Comparison of ENCODE assay signal across 16 cellular contexts in genomic region chr1:94714152-94714551, GRCh38.
DNase-seq lines count a peak whose midpoint lies in the region; ATAC-seq and TF ChIP-seq lines count a peak whose summit lies in the region.
"Had no signal": no experiment of that assay in that cellular context is flagged by ENCODE, and none has a peak within 500 bp of the region (broad histone marks: within the 10 kb centered on the region; RNA-seq: fewer than 3 reads in every experiment).

No MANE protein-coding gene starts in this region.

- H3K4me1 Mint-ChIP-seq in H9 (peaks cover 14 to 23% of the 10 kb centered on the region in 2 experiments), WTC11 (peaks cover 12% of the 10 kb centered on the region)
- peaks cover 1% of the 10 kb centered on the region for H3K4me1 Mint-ChIP-seq in activated T-cell treated with anti-CD3 and anti-CD28 coated beads, Interleukin-2, amount 50 U/mL, for 24 hours (ENCODE audit: low read depth)

- H4K20me1 ChIP-seq in H9 (ENCODE audit: control insufficient read depth, insufficient read depth, insufficient read length) (no peaks in the 10 kb centered on the region), smooth muscle cell (ENCODE audit: low read depth) (no peaks in the 10 kb centered on the region)

- H3K23ac ChIP-seq in H9 (ENCODE audit: insufficient read length, low read depth, low read length) = no peak overlapping the region

- no peak overlapping the region for H2BK15ac ChIP-seq in H9 (ENCODE audit: low read depth, low read length)

- CTCF ChIA-PET in WTC11 (lab: Charles Lee) = interaction anchor here (0.8 to 1.9 kb wide), 10 partner anchors 9 to 192 kb away, joined by 3 to 7 read pairs (median 4); partner anchors contain the start of gene F3

- H3K56ac ChIP-seq in H9 (ENCODE audit: insufficient read length, low read depth, low read length) = no peak overlapping the region

- H3K27ac Mint-ChIP-seq in H9 (peak overlapping the region in 2 of 3 experiments; percentile 43 to 95; a peak in 3 of 7 replicates), WTC11 (peak overlapping the region; percentile 50)
- no peak overlapping the region for H3K27ac Mint-ChIP-seq in activated T-cell treated with anti-CD3 and anti-CD28 coated beads, Interleukin-2, amount 50 U/mL, for 24 hours
- H3K27ac Mint-ChIP-seq: activated CD4-positive, alpha-beta memory T cell treated with anti-CD3 and anti-CD28 coated beads for 36 hours; activated naive CD8-positive, alpha-beta T cell had no signal

- WGBS in H9 (ENCODE audit: extremely low coverage, insufficient read length, low lambda C conversion rate) = no CpG with 5 or more reads among the region's 5 CpGs
- 87% methylated on average over 5 of the region's 5 CpGs for WGBS in smooth muscle cell (ENCODE audit: low lambda C conversion rate)

- DNase-seq in H9 = no peak
- DNase-seq in WTC11 (ENCODE audit: low spot score) = no peak
- DNase-seq in smooth muscle cell (lab: John Stamatoyannopoulos, UW; ENCODE audit: unreplicated experiment) = no peak
- no peak for DNase-seq in central memory CD4-positive, alpha-beta T cell
- no peak for DNase-seq in ascending aorta (ENCODE audit: low spot score in 2 of 2)
- no peak for DNase-seq in activated T-cell treated with anti-CD3 and anti-CD28 coated beads, Interleukin-2, amount 50 U/mL, for 24 hours
- DNase-seq: activated T-cell treated with anti-CD3 and anti-CD28 coated beads, Interleukin-2, amount 50 U/mL, for 48 hours; effector memory CD4-positive, alpha-beta T cell had no signal

- H3K9me3 Mint-ChIP-seq in H9 = no peaks in the 10 kb centered on the region
- no peaks in the 10 kb centered on the region for H3K9me3 Mint-ChIP-seq in WTC11
- no peaks in the 10 kb centered on the region for H3K9me3 Mint-ChIP-seq in activated T-cell treated with anti-CD3 and anti-CD28 coated beads, Interleukin-2, amount 50 U/mL, for 24 hours
- H3K9me3 Mint-ChIP-seq: activated CD4-positive, alpha-beta memory T cell treated with anti-CD3 and anti-CD28 coated beads for 36 hours had no signal

- H3K18ac ChIP-seq in H9 (ENCODE audit: insufficient read length, low read depth, low read length) = peak overlapping the region; percentile 66

- no peak overlapping the region for H2BK120ac ChIP-seq in H9 (ENCODE audit: low read depth, low read length, poor library complexity, severe bottlenecking)

- H3K36me3 ChIP-seq in iPS-18a (ENCODE audit: control insufficient read depth, low read depth, low read length) (no peaks in the 10 kb centered on the region), smooth muscle cell (ENCODE audit: low read depth) (no peaks in the 10 kb centered on the region), ascending aorta (no peaks in the 10 kb centered on the region)
- H3K36me3 ChIP-seq: left lung, prostate gland, stomach had no signal

- H3K4me3 Mint-ChIP-seq in H9 (no peak overlapping the region), WTC11 (no peak overlapping the region)
- H3K4me3 Mint-ChIP-seq in activated T-cell treated with anti-CD3 and anti-CD28 coated beads, Interleukin-2, amount 50 U/mL, for 24 hours = no peak overlapping the region
- H3K4me3 Mint-ChIP-seq: activated CD4-positive, alpha-beta memory T cell treated with anti-CD3 and anti-CD28 coated beads for 36 hours; activated naive CD8-positive, alpha-beta T cell had no signal

- 0 out of 2 replicates have a peak, but pooled peaks cover 3% of the 10 kb centered on the region for H3K4me1 ChIP-seq in H9 (ENCODE audit: insufficient read depth, low read length)
- H3K4me1 ChIP-seq in iPS-18a (ENCODE audit: control insufficient read depth, low read depth, low read length) = peaks cover 7% of the 10 kb centered on the region
- no peaks in the 10 kb centered on the region for H3K4me1 ChIP-seq in smooth muscle cell (ENCODE audit: low read depth)
- H3K4me1 ChIP-seq in ascending aorta = no peaks in the 10 kb centered on the region
- H3K4me1 ChIP-seq: prostate gland had no signal

- H3K9ac ChIP-seq in H9 (ENCODE audit: extremely low read depth, insufficient read length, low read length) (no peak overlapping the region), iPS-18a (ENCODE audit: low read length) (peak overlapping the region; percentile 10), smooth muscle cell (ENCODE audit: low read depth) (no peak overlapping the region)

- peaks cover 14% of the 10 kb centered on the region for H3F3A ChIP-seq in smooth muscle cell (ENCODE audit: low read depth)

- H4K5ac ChIP-seq in H9 (ENCODE audit: insufficient read length, low read depth, low read length) = no peak overlapping the region

- H3K4ac ChIP-seq in H9 (ENCODE audit: low read depth, low read length) = no peak overlapping the region; the same call in 1 of the 2 replicates

- no peak overlapping the region for H2AFZ ChIP-seq in H9 (ENCODE audit: low read length)
- H2AFZ ChIP-seq in smooth muscle cell (ENCODE audit: low read depth) = no peak overlapping the region

- no peak for TF ChIP-seq CTCF in H9 (conservative IDR thresholded peaks at IDR 0.05)
- no peak for TF ChIP-seq CTCF in WTC11 (IDR thresholded peaks at IDR 0.05)
- TF ChIP-seq CTCF in smooth muscle cell (IDR thresholded peaks at IDR 0.05; ENCODE audit: borderline replicate concordance, insufficient read depth, poor library complexity, severe bottlenecking) = no peak
- no peak for TF ChIP-seq CTCF in ascending aorta (IDR thresholded peaks at IDR 0.05)

- no peaks in the 10 kb centered on the region for H3K27me3 Mint-ChIP-seq in H9 (ENCODE audit: low read depth)
- no peaks in the 10 kb centered on the region for H3K27me3 Mint-ChIP-seq in WTC11 (ENCODE audit: low read depth)
- no peaks in the 10 kb centered on the region for H3K27me3 Mint-ChIP-seq in activated T-cell treated with anti-CD3 and anti-CD28 coated beads, Interleukin-2, amount 50 U/mL, for 24 hours

- intact Hi-C loops in ascending aorta (cut with DNase I) = no loop called here

- H4K8ac ChIP-seq in H9 (replicated peaks; ENCODE audit: insufficient read length, low read depth, low read length) = no peak overlapping the region

- H2AK5ac ChIP-seq in H9 (ENCODE audit: insufficient read length, low read length) = no peak overlapping the region

- no peak overlapping the region for H2BK5ac ChIP-seq in H9 (ENCODE audit: insufficient read length, low read length)

- ATAC-seq in WTC11 = peak; percentile 31; the same call in 1 of the 2 replicates
- no peak for ATAC-seq in GM18519 (IDR thresholded peaks at IDR 0.05; ENCODE audit: low FRiP score, unreplicated experiment)
- ATAC-seq: Panc1 had no signal

- peak overlapping the region; percentile 68; the same call in 1 of the 2 replicates for H3K14ac ChIP-seq in H9 (ENCODE audit: insufficient read depth, low read length)

- H3K4me3 ChIP-seq in iPS-18a (ENCODE audit: low read length) = no peak overlapping the region
- H3K4me3 ChIP-seq in smooth muscle cell = no peak overlapping the region
- H3K4me3 ChIP-seq in ascending aorta = no peak overlapping the region
- H3K4me3 ChIP-seq: left lung, prostate gland, stomach had no signal

- H3K79me2 ChIP-seq in H9 (ENCODE audit: insufficient read depth, low read length) (no peaks in the 10 kb centered on the region), smooth muscle cell (ENCODE audit: low read depth) (no peaks in the 10 kb centered on the region)

- no peak overlapping the region for H2BK20ac ChIP-seq in H9 (ENCODE audit: low read depth, low read length, poor library complexity, severe bottlenecking)

- no peak overlapping the region for H3K4me2 ChIP-seq in H9 (ENCODE audit: insufficient read depth, insufficient read length, low read length)
- H3K4me2 ChIP-seq in smooth muscle cell = peak overlapping the region; percentile 6

- H3K79me1 ChIP-seq in H9 (ENCODE audit: insufficient read depth, low read depth, low read length, poor library complexity, severe bottlenecking) = no peaks in the 10 kb centered on the region

- no peaks in the 10 kb centered on the region for H3K9me3 ChIP-seq in H9 (ENCODE audit: control insufficient read depth, low read depth, low read length)
- H3K9me3 ChIP-seq in iPS-18a (ENCODE audit: control insufficient read depth, low read depth, low read length) = no peaks in the 10 kb centered on the region
- no peaks in the 10 kb centered on the region for H3K9me3 ChIP-seq in smooth muscle cell (replicated peaks; ENCODE audit: low read depth)
- H3K9me3 ChIP-seq in ascending aorta = no peaks in the 10 kb centered on the region
- H3K9me3 ChIP-seq: left lung, prostate gland, stomach had no signal

- H3K27me3 ChIP-seq in H9 (ENCODE audit: insufficient read depth, low read length) = no peaks in the 10 kb centered on the region
- no peaks in the 10 kb centered on the region for H3K27me3 ChIP-seq in iPS-18a (ENCODE audit: control insufficient read depth, insufficient read depth, low read length)
- H3K27me3 ChIP-seq in smooth muscle cell (ENCODE audit: low read depth) = no peaks in the 10 kb centered on the region
- H3K27me3 ChIP-seq in ascending aorta = no peaks in the 10 kb centered on the region
- H3K27me3 ChIP-seq: left lung, stomach had no signal

- no peaks in the 10 kb centered on the region for H3K23me2 ChIP-seq in H9 (ENCODE audit: insufficient read length, low read depth, low read length, poor library complexity, severe bottlenecking)

- H4K91ac ChIP-seq in H9 (ENCODE audit: insufficient read length, low read depth, low read length) = no peak overlapping the region

- H3K27ac ChIP-seq in H9 (ENCODE audit: insufficient read length, low read depth, low read length) (no peak overlapping the region), iPS-18a (ENCODE audit: low read length) (peak overlapping the region; percentile 58), smooth muscle cell (ENCODE audit: low read depth) (peak overlapping the region; percentile 81), ascending aorta (no peak overlapping the region)

- no peak overlapping the region for H3T11ph ChIP-seq in H9 (ENCODE audit: low read length)

- H3K36me3 Mint-ChIP-seq in H9 (ENCODE audit: insufficient read depth in 1 of 3, low read depth in 3 of 3) (peaks cover 0 to 2% (median 0%) of the 10 kb centered on the region in 3 experiments; a peak in 2 of 7 replicates), WTC11 (no peaks in the 10 kb centered on the region)
- no peaks in the 10 kb centered on the region for H3K36me3 Mint-ChIP-seq in activated T-cell treated with anti-CD3 and anti-CD28 coated beads, Interleukin-2, amount 50 U/mL, for 24 hours (ENCODE audit: low read depth)
- H3K36me3 Mint-ChIP-seq: activated CD4-positive, alpha-beta memory T cell treated with anti-CD3 and anti-CD28 coated beads for 36 hours; activated naive CD8-positive, alpha-beta T cell had no signal

- POLR2A ChIA-PET in WTC11 (lab: Charles Lee) = interaction anchor here (1.3 kb wide), 1 partner anchor 173 kb away, joined by 3 read pairs; the partner anchor contains the start of gene F3

- no peak overlapping the region for H2BK12ac ChIP-seq in H9 (ENCODE audit: insufficient read length, low read depth, low read length)

TF ChIP-seq in WTC11, 78 proteins besides CTCF, POLR2A, EP300 and RAD21 (continues in another document):
- no peak for TF ChIP-seq CDX4 (CRISPR knock-in tag; IDR thresholded peaks at IDR 0.05; ENCODE audit: borderline replicate concordance)

Comparison
In these comparisons a context has a peak if more than half of its experiments do, and no peak if none do; other contexts are left out.
1. H3K27ac ChIP-seq: peak in iPS-18a (single experiment) and smooth muscle cell (single experiment); none in H9 (single experiment) and ascending aorta (0 of 2).